In the genomic region with DNA sequence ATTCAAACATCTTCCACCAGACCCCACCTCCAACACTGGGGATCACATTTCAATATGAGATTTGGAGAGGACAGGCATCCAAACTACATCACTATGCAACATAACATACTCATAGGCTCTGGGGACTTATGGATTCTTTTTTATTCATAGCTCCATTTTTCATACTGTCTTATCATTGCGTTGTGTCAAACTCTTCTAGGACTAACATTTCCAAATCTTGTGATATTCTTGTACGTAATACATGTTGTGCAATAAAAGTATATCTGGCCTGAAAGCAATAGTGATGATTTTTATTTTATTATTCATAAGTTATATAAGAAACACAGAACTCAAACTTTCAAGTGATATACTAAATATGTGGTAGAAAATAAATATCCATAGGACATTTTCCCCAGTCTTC, we compare ENCODE assay signal across 1 cellular context.
TF ChIP-seq lines count a peak whose summit lies in the region.

No MANE protein-coding gene starts in this region.

TF ChIP-seq in HepG2, 621 proteins besides CTCF, POLR2A, EP300 and RAD21 (continued from another document):
- TF ChIP-seq, protein P1, sequence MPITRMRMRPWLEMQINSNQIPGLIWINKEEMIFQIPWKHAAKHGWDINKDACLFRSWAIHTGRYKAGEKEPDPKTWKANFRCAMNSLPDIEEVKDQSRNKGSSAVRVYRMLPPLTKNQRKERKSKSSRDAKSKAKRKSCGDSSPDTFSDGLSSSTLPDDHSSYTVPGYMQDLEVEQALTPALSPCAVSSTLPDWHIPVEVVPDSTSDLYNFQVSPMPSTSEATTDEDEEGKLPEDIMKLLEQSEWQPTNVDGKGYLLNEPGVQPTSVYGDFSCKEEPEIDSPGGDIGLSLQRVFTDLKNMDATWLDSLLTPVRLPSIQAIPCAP (CRISPR knock-in tag; IDR thresholded peaks at IDR 0.05; ENCODE audit: low read depth): no peak
